9 cellular contexts compared by ENCODE assay signal in genomic region chr6:168355716-168356522, GRCh38.
A peak's percentile ranks its signal among the peaks of the same experiment; 100 is the strongest.
DNase-seq lines count a peak whose midpoint lies in the region; ATAC-seq and TF ChIP-seq lines count a peak whose summit lies in the region.
"Had no signal": no experiment of that assay in that cellular context is flagged by ENCODE, and none has a peak within 500 bp of the region (broad histone marks: within the 10 kb centered on the region; RNA-seq: fewer than 3 reads in every experiment).

No MANE protein-coding gene starts in this region.

- intact Hi-C loops in head of caudate nucleus (cut with DNase I) = no loop called here

- H3K36me3 Mint-ChIP-seq in T-helper 2 cell treated with Interferon-gamma antibody and Interleukin-4, amounts not matched to agents 5 μg/mL and 100 μg/mL, for 36 hours (ENCODE audit: low read depth) = no peaks in the 10 kb centered on the region

- TF ChIP-seq CTCF in GM13976 (IDR thresholded peaks at IDR 0.05; ENCODE audit: borderline replicate concordance, control extremely low read depth, extremely low read depth, insufficient read depth, missing control alignments) = no peak

- no peak overlapping the region for H3K27ac Mint-ChIP-seq in T-helper 2 cell treated with Interferon-gamma antibody and Interleukin-4, amounts not matched to agents 5 μg/mL and 100 μg/mL, for 36 hours

- H3K9me3 Mint-ChIP-seq in T-helper 2 cell treated with Interferon-gamma antibody and Interleukin-4, amounts not matched to agents 5 μg/mL and 100 μg/mL, for 36 hours = peaks cover 2% of the 10 kb centered on the region
- H3K9me3 Mint-ChIP-seq: activated T-cell treated with anti-CD3 and anti-CD28 coated beads, Interleukin-2, amount 50 U/mL, for 4 hours had no signal

- in situ Hi-C loops in GM13976 (cut with MboI; ENCODE audit: low sequenced_read_pairs, unreplicated experiment) = no loop called here

- no peak overlapping the region for H3K4me3 Mint-ChIP-seq in T-helper 2 cell treated with Interferon-gamma antibody and Interleukin-4, amounts not matched to agents 5 μg/mL and 100 μg/mL, for 36 hours
- H3K4me3 Mint-ChIP-seq: activated T-cell treated with anti-CD3 and anti-CD28 coated beads, Interleukin-2, amount 50 U/mL, for 4 hours had no signal

- no peaks in the 10 kb centered on the region for H3K4me1 Mint-ChIP-seq in T-helper 2 cell treated with Interferon-gamma antibody and Interleukin-4, amounts not matched to agents 5 μg/mL and 100 μg/mL, for 36 hours (ENCODE audit: low read depth)

- H3K27me3 Mint-ChIP-seq in T-helper 2 cell treated with Interferon-gamma antibody and Interleukin-4, amounts not matched to agents 5 μg/mL and 100 μg/mL, for 36 hours (ENCODE audit: low read depth) = no peaks in the 10 kb centered on the region

- ATAC-seq in HG03196 (IDR thresholded peaks at IDR 0.05; ENCODE audit: unreplicated experiment) = no peak
- ATAC-seq in HG03442 (IDR thresholded peaks at IDR 0.05; ENCODE audit: unreplicated experiment) = no peak

- peak; percentile 14 for DNase-seq in stimulated activated CD4-positive, alpha-beta T cell treated with anti-CD3 and anti-CD28 coated beads, Interleukin-1b, Interleukin-23, amount 100 ng/mL, for 48 hours
- DNase-seq in stimulated activated CD4-positive, alpha-beta T cell treated with anti-CD3 and anti-CD28 coated beads, Interleukin-4, amount 100 ng/mL, for 1 hour = no peak
- DNase-seq in T-helper 2 cell treated with Interferon-gamma antibody and Interleukin-4, amounts not matched to agents 5 μg/mL and 100 μg/mL, for 36 hours (ENCODE audit: low spot score) = peak; percentile 33
- peak; percentile 30 to 82 (median 66) for DNase-seq in head of caudate nucleus
- peak; percentile 12 for DNase-seq in putamen (ENCODE audit: low spot score)
- no peak for DNase-seq in GM13976 (ENCODE audit: low spot score)
- DNase-seq: activated T-cell treated with anti-CD3 and anti-CD28 coated beads, Interleukin-2, amount 50 U/mL, for 4 hours had no signal

Comparison
In these comparisons a context has a peak if more than half of its experiments do, and no peak if none do; other contexts are left out.
1. DNase-seq: peak in stimulated activated CD4-positive, alpha-beta T cell treated with anti-CD3 and anti-CD28 coated beads, Interleukin-1b, Interleukin-23, amount 100 ng/mL, for 48 hours (single experiment), T-helper 2 cell treated with Interferon-gamma antibody and Interleukin-4, amounts not matched to agents 5 μg/mL and 100 μg/mL, for 36 hours (single experiment), head of caudate nucleus (42 of 42) and putamen (single experiment); none in stimulated activated CD4-positive, alpha-beta T cell treated with anti-CD3 and anti-CD28 coated beads, Interleukin-4, amount 100 ng/mL, for 1 hour (single experiment) and GM13976 (single experiment).